In the genomic region with DNA sequence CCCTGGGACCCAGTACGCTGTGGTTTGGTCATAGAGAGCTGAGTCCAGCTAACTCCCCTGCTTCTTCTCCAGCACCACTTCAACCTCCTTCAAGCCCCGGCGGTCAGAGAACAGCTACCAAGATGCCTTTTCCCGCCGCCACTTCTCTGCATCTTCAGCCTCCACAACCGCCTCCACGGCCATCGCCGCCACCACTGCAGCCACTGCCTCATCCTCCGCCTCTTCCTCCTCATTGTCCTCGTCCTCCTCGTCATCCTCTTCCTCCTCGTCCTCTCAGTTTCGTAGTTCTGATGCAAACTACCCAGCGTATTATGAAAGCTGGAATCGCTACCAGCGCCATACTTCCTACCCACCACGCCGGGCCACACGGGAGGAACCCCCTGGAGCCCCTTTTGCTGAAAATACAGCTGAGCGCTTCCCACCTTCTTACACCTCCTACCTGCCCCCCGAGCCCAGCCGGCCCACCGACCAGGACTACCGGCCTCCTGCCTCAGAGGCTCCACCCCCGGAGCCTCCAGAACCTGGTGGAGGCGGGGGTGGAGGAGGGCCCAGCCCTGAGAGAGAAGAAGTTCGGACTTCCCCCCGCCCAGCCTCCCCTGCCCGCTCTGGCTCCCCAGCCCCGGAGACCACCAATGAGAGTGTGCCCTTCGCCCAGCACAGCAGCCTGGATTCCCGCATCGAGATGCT, we compare ENCODE assay signal across 1 cellular context.
TF ChIP-seq lines count a peak whose summit lies in the region.

No MANE protein-coding gene starts in this region.

TF ChIP-seq in HCT116, 20 proteins besides CTCF, POLR2A, EP300 and RAD21 (continued from another document):
- TF ChIP-seq EGR1 (IDR thresholded peaks at IDR 0.05; ENCODE audit: low read depth), result no peak
- TF ChIP-seq, protein P1, sequence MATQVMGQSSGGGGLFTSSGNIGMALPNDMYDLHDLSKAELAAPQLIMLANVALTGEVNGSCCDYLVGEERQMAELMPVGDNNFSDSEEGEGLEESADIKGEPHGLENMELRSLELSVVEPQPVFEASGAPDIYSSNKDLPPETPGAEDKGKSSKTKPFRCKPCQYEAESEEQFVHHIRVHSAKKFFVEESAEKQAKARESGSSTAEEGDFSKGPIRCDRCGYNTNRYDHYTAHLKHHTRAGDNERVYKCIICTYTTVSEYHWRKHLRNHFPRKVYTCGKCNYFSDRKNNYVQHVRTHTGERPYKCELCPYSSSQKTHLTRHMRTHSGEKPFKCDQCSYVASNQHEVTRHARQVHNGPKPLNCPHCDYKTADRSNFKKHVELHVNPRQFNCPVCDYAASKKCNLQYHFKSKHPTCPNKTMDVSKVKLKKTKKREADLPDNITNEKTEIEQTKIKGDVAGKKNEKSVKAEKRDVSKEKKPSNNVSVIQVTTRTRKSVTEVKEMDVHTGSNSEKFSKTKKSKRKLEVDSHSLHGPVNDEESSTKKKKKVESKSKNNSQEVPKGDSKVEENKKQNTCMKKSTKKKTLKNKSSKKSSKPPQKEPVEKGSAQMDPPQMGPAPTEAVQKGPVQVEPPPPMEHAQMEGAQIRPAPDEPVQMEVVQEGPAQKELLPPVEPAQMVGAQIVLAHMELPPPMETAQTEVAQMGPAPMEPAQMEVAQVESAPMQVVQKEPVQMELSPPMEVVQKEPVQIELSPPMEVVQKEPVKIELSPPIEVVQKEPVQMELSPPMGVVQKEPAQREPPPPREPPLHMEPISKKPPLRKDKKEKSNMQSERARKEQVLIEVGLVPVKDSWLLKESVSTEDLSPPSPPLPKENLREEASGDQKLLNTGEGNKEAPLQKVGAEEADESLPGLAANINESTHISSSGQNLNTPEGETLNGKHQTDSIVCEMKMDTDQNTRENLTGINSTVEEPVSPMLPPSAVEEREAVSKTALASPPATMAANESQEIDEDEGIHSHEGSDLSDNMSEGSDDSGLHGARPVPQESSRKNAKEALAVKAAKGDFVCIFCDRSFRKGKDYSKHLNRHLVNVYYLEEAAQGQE (IDR thresholded peaks at IDR 0.05; ENCODE audit: low read depth), result no peak
- no peak for TF ChIP-seq SP1 (IDR thresholded peaks at IDR 0.05; ENCODE audit: low read depth)
- no peak for TF ChIP-seq ELF1 (IDR thresholded peaks at IDR 0.05; ENCODE audit: borderline replicate concordance, low read depth)
- TF ChIP-seq SIN3A (IDR thresholded peaks at IDR 0.05; ENCODE audit: low read depth), result no peak
